28 cellular contexts compared by ENCODE assay signal in genomic region chr2:142294225-142294624, GRCh38.
"Had no signal": no experiment of that assay in that cellular context is flagged by ENCODE, and none has a peak within 500 bp of the region (broad histone marks: within the 10 kb centered on the region; RNA-seq: fewer than 3 reads in every experiment).

No MANE protein-coding gene starts in this region.

- H3K27me3 ChIP-seq: colonic mucosa, esophagus muscularis mucosa, esophagus squamous epithelium, foreskin keratinocyte, gastrocnemius medialis, gastroesophageal sphincter, heart left ventricle, heart right ventricle had no signal

- ATAC-seq: effector memory CD8-positive, alpha-beta T cell; esophagus mucosa; foreskin keratinocyte; gastrocnemius medialis; gastroesophageal sphincter; heart left ventricle; heart right ventricle had no signal

- H3K27ac ChIP-seq: colonic mucosa, coronary artery, dorsolateral prefrontal cortex, epithelial cell of prostate, esophagus muscularis mucosa, esophagus squamous epithelium, foreskin keratinocyte, gastrocnemius medialis, gastroesophageal sphincter, heart left ventricle, heart right ventricle had no signal

- H3K9me3 ChIP-seq: colonic mucosa, esophagus muscularis mucosa, esophagus squamous epithelium, gastrocnemius medialis, gastroesophageal sphincter, heart left ventricle had no signal

- DNase-seq: colonic mucosa; cortex of kidney; dermis blood vessel endothelial cell; dorsolateral prefrontal cortex; effector CD4-positive, alpha-beta T cell; effector CD8-positive, alpha-beta T cell; effector memory CD4-positive, alpha-beta T cell; effector memory CD8-positive, alpha-beta T cell; endodermal cell; erythroblast; esophagus squamous epithelium; foreskin fibroblast; foreskin keratinocyte; foreskin melanocyte; gastrocnemius medialis; glutamatergic neuron; head of caudate nucleus; heart left ventricle; heart right ventricle had no signal

- H3K4me3 ChIP-seq: colonic mucosa, coronary artery, dorsolateral prefrontal cortex, esophagus muscularis mucosa, esophagus squamous epithelium, gastrocnemius medialis, gastroesophageal sphincter, heart left ventricle, heart right ventricle had no signal

- H3K36me3 ChIP-seq: colonic mucosa, esophagus muscularis mucosa, esophagus squamous epithelium, gastrocnemius medialis, gastroesophageal sphincter, heart left ventricle, heart right ventricle had no signal

- H3K4me1 ChIP-seq: colonic mucosa, esophagus muscularis mucosa, esophagus squamous epithelium, gastrocnemius medialis, gastroesophageal sphincter, heart left ventricle, heart right ventricle had no signal

- FAIRE-seq: colon, endometrium, endothelial cell of umbilical vein, frontal cortex had no signal
